ENCODE assay signal across 15 cellular contexts in genomic region chr7:7889791-7890568, GRCh38.
DNase-seq lines count a peak whose midpoint lies in the region; ATAC-seq and TF ChIP-seq lines count a peak whose summit lies in the region.
"Had no signal": no experiment of that assay in that cellular context is flagged by ENCODE, and none has a peak within 500 bp of the region (broad histone marks: within the 10 kb centered on the region; RNA-seq: fewer than 3 reads in every experiment).

No MANE protein-coding gene starts in this region.

- H3K36me3 ChIP-seq in mammary epithelial cell (ENCODE audit: insufficient read depth, low read length) (no peaks in the 10 kb centered on the region), OCI-LY3 (replicated peaks; ENCODE audit: low read depth, low read length) (no peaks in the 10 kb centered on the region), endodermal cell (ENCODE audit: control insufficient read depth, insufficient read depth, low read length) (no peaks in the 10 kb centered on the region), neuronal stem cell (replicated peaks in 1 of 2; ENCODE audit: control insufficient read depth in 2 of 2, insufficient read depth in 2 of 2, low read length in 2 of 2) (no peaks in the 10 kb centered on the region), MM.1S (replicated peaks; ENCODE audit: insufficient read depth, low read length) (no peaks in the 10 kb centered on the region)

- H3K4me1 ChIP-seq in mammary epithelial cell (ENCODE audit: insufficient read depth, low read length) (no peaks in the 10 kb centered on the region), OCI-LY3 (ENCODE audit: low read length) (no peaks in the 10 kb centered on the region), endodermal cell (ENCODE audit: control insufficient read depth, insufficient read depth, low read length) (no peaks in the 10 kb centered on the region), neuronal stem cell (ENCODE audit: control insufficient read depth in 2 of 2, insufficient read depth in 1 of 2, low read depth in 1 of 2, low read length in 2 of 2) (peaks cover 2% of the 10 kb centered on the region in 2 donors), MM.1S (ENCODE audit: low read length) (no peaks in the 10 kb centered on the region)

- H3K9ac ChIP-seq in mammary epithelial cell (ENCODE audit: insufficient read depth, low read length) (no peak overlapping the region), OCI-LY3 (ENCODE audit: low read length) (no peak overlapping the region), endodermal cell (ENCODE audit: extremely low read depth, low read length, poor library complexity, severe bottlenecking) (no peak overlapping the region), neuronal stem cell (ENCODE audit: low read depth, low read length, poor library complexity) (no peak overlapping the region), MM.1S (ENCODE audit: low read length) (no peak overlapping the region)

- H3K79me2 ChIP-seq in mammary epithelial cell (ENCODE audit: insufficient read depth, low read length) (no peaks in the 10 kb centered on the region), OCI-LY3 (ENCODE audit: low read length) (no peaks in the 10 kb centered on the region), MM.1S (ENCODE audit: low read length) (no peaks in the 10 kb centered on the region)

- in situ Hi-C loops in mammary epithelial cell (cut with MboI; ENCODE audit: low sequenced_read_pairs in 2 of 2): no loop called here

- intact Hi-C loops in mammary epithelial cell (cut with micrococcal nuclease): no loop called here
- intact Hi-C loops in MCF 10A (cut with micrococcal nuclease): no loop called here
- intact Hi-C loops in sciatic nerve (cut with DNase I): no loop called here

- no peak overlapping the region for H3K14ac ChIP-seq in neuronal stem cell (ENCODE audit: low read length)

- no peak overlapping the region for H2AK5ac ChIP-seq in neuronal stem cell (ENCODE audit: low read depth, low read length)

- H3K4me3 Mint-ChIP-seq in MCF 10A (ENCODE audit: unreplicated experiment) (no peak overlapping the region), endodermal cell (no peak overlapping the region)

- peaks cover 6% of the 10 kb centered on the region for H3K36me3 Mint-ChIP-seq in MCF 10A (ENCODE audit: insufficient read depth, unreplicated experiment)
- no peaks in the 10 kb centered on the region for H3K36me3 Mint-ChIP-seq in endodermal cell (ENCODE audit: low read depth)

- no peak overlapping the region for H2AFZ ChIP-seq in mammary epithelial cell (ENCODE audit: low read depth, low read length)
- no peak overlapping the region for H2AFZ ChIP-seq in OCI-LY3 (ENCODE audit: low read depth, low read length)
- H2AFZ ChIP-seq in neuronal stem cell (ENCODE audit: low read length): no peak overlapping the region
- no peak overlapping the region for H2AFZ ChIP-seq in MM.1S (ENCODE audit: low read length)

- H4K20me1 ChIP-seq in mammary epithelial cell (ENCODE audit: insufficient read depth, low read length) (no peaks in the 10 kb centered on the region), OCI-LY3 (ENCODE audit: insufficient read depth, low read length) (no peaks in the 10 kb centered on the region), MM.1S (ENCODE audit: insufficient read depth, low read length) (no peaks in the 10 kb centered on the region)

- WGBS in mammary epithelial cell (ENCODE audit: low coverage, missing lambda C conversion rate): 88% methylated on average over 5 of the region's 5 CpGs
- 92 to 93% methylated on average over 3 to 5 of the region's 5 CpGs for WGBS in endodermal cell (ENCODE audit: insufficient coverage in 1 of 2, insufficient read length in 1 of 2), 2 experiments
- no CpG with 5 or more reads among the region's 5 CpGs for WGBS in neuronal stem cell (ENCODE audit: extremely low coverage in 2 of 2, insufficient read length in 2 of 2, insufficient replicate concordance in 1 of 2), 2 donors

- no peak overlapping the region for H2BK15ac ChIP-seq in neuronal stem cell (ENCODE audit: low read length)

- H3K4me2 ChIP-seq in mammary epithelial cell (ENCODE audit: insufficient read depth, low read depth, low read length): no peak overlapping the region
- H3K4me2 ChIP-seq in OCI-LY3 (ENCODE audit: low read length): no peak overlapping the region
- no peak overlapping the region for H3K4me2 ChIP-seq in neuronal stem cell (ENCODE audit: insufficient read depth, low read length, poor library complexity, severe bottlenecking)
- H3K4me2 ChIP-seq in MM.1S (ENCODE audit: low read depth, low read length): no peak overlapping the region

- no peaks in the 10 kb centered on the region for H3K9me3 ChIP-seq in mammary epithelial cell (replicated peaks; ENCODE audit: insufficient read depth, low read length)
- no peaks in the 10 kb centered on the region for H3K9me3 ChIP-seq in OCI-LY3 (ENCODE audit: insufficient read depth, low read length)
- peaks cover 4% of the 10 kb centered on the region for H3K9me3 ChIP-seq in endodermal cell (ENCODE audit: control insufficient read depth, low read length)
- H3K9me3 ChIP-seq in neuronal stem cell (replicated peaks in 1 of 2; ENCODE audit: control insufficient read depth in 2 of 2, insufficient read depth in 1 of 2, low read depth in 1 of 2, low read length in 2 of 2): no peaks in the 10 kb centered on the region
- no peaks in the 10 kb centered on the region for H3K9me3 ChIP-seq in MM.1S (replicated peaks; ENCODE audit: insufficient read depth, low read length)

- no peak overlapping the region for H4K91ac ChIP-seq in neuronal stem cell (ENCODE audit: low read depth, low read length, poor library complexity)

- H3K23ac ChIP-seq in neuronal stem cell (ENCODE audit: low read depth, low read length, poor library complexity): no peak overlapping the region

- H4K8ac ChIP-seq in neuronal stem cell (ENCODE audit: low read depth, low read length): no peak overlapping the region

- CTCF ChIA-PET in mammary epithelial cell (lab: Charles Lee; ENCODE audit: low non-redundant PET): no interaction called here
- CTCF ChIA-PET in MCF 10A (lab: Yijun Ruan, JAX): no interaction called here

- DNase-seq in mammary epithelial cell (peak; percentile 69), MCF 10A (ENCODE audit: unreplicated experiment) (no peak), endodermal cell (peak; percentile 35), neuronal stem cell (ENCODE audit: low spot score) (no peak), MM.1S (no peak), sciatic nerve (ENCODE audit: low spot score) (no peak)
- no peak for DNase-seq in activated CD4-positive, alpha-beta T cell treated with anti-CD3 and anti-CD28 coated beads, Interleukin-2, amount 50 U/mL, for 4 hours
- DNase-seq: GDM1, NCI-H1092, NCI-H2107, NCI-H446, SIG-M5 had no signal

- H3K4me1 Mint-ChIP-seq in MCF 10A (ENCODE audit: insufficient read depth, unreplicated experiment) (no peaks in the 10 kb centered on the region), endodermal cell (peaks cover under 1% of the 10 kb centered on the region)

- no peak overlapping the region for H3K4ac ChIP-seq in neuronal stem cell (ENCODE audit: low read length)

- no peak overlapping the region for H3K4me3 ChIP-seq in mammary epithelial cell (replicated peaks in 1 of 3; ENCODE audit: insufficient read depth in 1 of 3, low read depth in 2 of 3, low read length in 3 of 3)
- no peak overlapping the region for H3K4me3 ChIP-seq in OCI-LY3 (ENCODE audit: low read length)
- H3K4me3 ChIP-seq in endodermal cell (ENCODE audit: low read length): no peak overlapping the region
- H3K4me3 ChIP-seq in neuronal stem cell (ENCODE audit: low read length in 2 of 2): no peak overlapping the region
- H3K4me3 ChIP-seq in MM.1S (ENCODE audit: low read length): no peak overlapping the region

- H2BK5ac ChIP-seq in neuronal stem cell (ENCODE audit: low read length): no peak overlapping the region

- no peak overlapping the region for H3K18ac ChIP-seq in neuronal stem cell (ENCODE audit: low read length)

- H3K27ac Mint-ChIP-seq in MCF 10A (ENCODE audit: low read depth, unreplicated experiment) (no peak overlapping the region), endodermal cell (no peak overlapping the region)

- dilution Hi-C loops in mammary epithelial cell (cut with HindIII; ENCODE audit: low sequenced_read_pairs): no loop called here

- no peak overlapping the region for H2BK120ac ChIP-seq in neuronal stem cell (ENCODE audit: low read depth, low read length)

- H3K9me3 Mint-ChIP-seq in MCF 10A (ENCODE audit: unreplicated experiment) (no peaks in the 10 kb centered on the region), endodermal cell (no peaks in the 10 kb centered on the region)

- H3K27me3 Mint-ChIP-seq in MCF 10A (ENCODE audit: insufficient read depth, unreplicated experiment): no peaks in the 10 kb centered on the region
- H3K27me3 Mint-ChIP-seq in endodermal cell (ENCODE audit: insufficient read depth): no peaks in the 10 kb centered on the region

- no peak overlapping the region for H2BK12ac ChIP-seq in neuronal stem cell (ENCODE audit: low read length)

- no peak for ATAC-seq in sciatic nerve
- ATAC-seq: HCT116 had no signal

- TF ChIP-seq CTCF in mammary epithelial cell (conservative IDR thresholded peaks at IDR 0.05 in 1 of 2, IDR thresholded peaks at IDR 0.05 in 1 of 2; ENCODE audit: extremely low read depth in 1 of 2, insufficient read depth in 1 of 2, low read depth in 1 of 2, low read length in 2 of 2) (no peak), MCF 10A (IDR thresholded peaks at IDR 0.05; ENCODE audit: unreplicated experiment) (no peak), OCI-LY3 (IDR thresholded peaks at IDR 0.05; ENCODE audit: low read depth, low read length) (peak; percentile 5; the same call in 1 of the 2 replicates), endodermal cell (conservative IDR thresholded peaks at IDR 0.05) (peak; percentile 20), MM.1S (IDR thresholded peaks at IDR 0.05; ENCODE audit: low read length) (no peak)

- H3K27ac ChIP-seq in mammary epithelial cell (ENCODE audit: insufficient read depth, low read depth, low read length): no peak overlapping the region
- H3K27ac ChIP-seq in OCI-LY3 (ENCODE audit: low read length): no peak overlapping the region
- H3K27ac ChIP-seq in endodermal cell (ENCODE audit: low read depth, low read length): no peak overlapping the region
- no peak overlapping the region for H3K27ac ChIP-seq in neuronal stem cell (replicated peaks; ENCODE audit: low read length)
- H3K27ac ChIP-seq in MM.1S (ENCODE audit: low read length): no peak overlapping the region
- H3K27ac ChIP-seq: C4-2B had no signal

- no peaks in the 10 kb centered on the region for H3K79me1 ChIP-seq in neuronal stem cell (ENCODE audit: low read depth, low read length)

- H3F3A ChIP-seq in MM.1S (ENCODE audit: insufficient read depth, low read length): no peaks in the 10 kb centered on the region

- BruUV-seq in mammary epithelial cell (replicated peaks; lab: Mats Ljungman, UMichigan) (no TSS peak), MCF 10A (replicated peaks; lab: Mats Ljungman, UMichigan) (no TSS peak)

- H3K9me2 ChIP-seq in MM.1S (replicated peaks; ENCODE audit: insufficient read depth, low read length): no peaks in the 10 kb centered on the region

- POLR2A ChIA-PET in MCF 10A (lab: Yijun Ruan, JAX): no interaction called here

- H3K27me3 ChIP-seq in mammary epithelial cell (ENCODE audit: insufficient read depth, low read length) (no peaks in the 10 kb centered on the region), OCI-LY3 (ENCODE audit: low read depth, low read length) (no peaks in the 10 kb centered on the region), endodermal cell (ENCODE audit: control insufficient read depth, insufficient read depth, low read length, poor library complexity, severe bottlenecking) (no peaks in the 10 kb centered on the region), neuronal stem cell (ENCODE audit: control insufficient read depth in 3 of 3, insufficient read depth in 3 of 3, low read depth in 1 of 3, low read length in 3 of 3) (no peaks in the 10 kb centered on the region), MM.1S (replicated peaks; ENCODE audit: insufficient read depth, low read length) (no peaks in the 10 kb centered on the region)

Comparison
In these comparisons a context has a peak if more than half of its experiments do, and no peak if none do; other contexts are left out.
1. DNase-seq: peak in mammary epithelial cell (single experiment) and endodermal cell (single experiment); none in MCF 10A (single experiment), activated CD4-positive, alpha-beta T cell treated with anti-CD3 and anti-CD28 coated beads, Interleukin-2, amount 50 U/mL, for 4 hours (0 of 2), neuronal stem cell (single experiment), MM.1S (single experiment) and sciatic nerve (single experiment).
2. CTCF ChIP-seq: peak in OCI-LY3 (single experiment) and endodermal cell (single experiment); none in mammary epithelial cell (0 of 2), MCF 10A (single experiment) and MM.1S (single experiment).